16 cellular contexts compared by ENCODE assay signal in the genomic region with DNA sequence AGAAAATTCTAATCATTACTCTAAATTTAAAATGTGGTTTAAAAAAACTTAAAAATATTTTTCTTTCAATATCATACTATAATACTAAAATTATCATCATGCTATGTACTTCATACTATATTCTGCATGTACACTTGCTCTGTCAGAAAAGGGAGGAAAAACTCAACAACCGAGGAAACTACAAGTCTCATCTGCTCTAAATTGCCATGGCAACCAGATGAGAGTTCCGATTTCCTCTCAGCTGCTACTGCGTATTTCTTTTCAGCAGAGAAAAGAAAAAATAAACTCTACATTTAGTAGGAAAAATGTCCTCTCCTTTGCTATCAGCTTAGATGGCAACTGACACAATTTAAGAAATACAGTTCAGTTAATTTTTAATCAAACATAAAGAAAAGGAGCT.
DNase-seq lines count a peak whose midpoint lies in the region; ATAC-seq and TF ChIP-seq lines count a peak whose summit lies in the region.
"Had no signal": no experiment of that assay in that cellular context is flagged by ENCODE, and none has a peak within 500 bp of the region (broad histone marks: within the 10 kb centered on the region; RNA-seq: fewer than 3 reads in every experiment).

No MANE protein-coding gene starts in this region.

- peaks cover 0 to 4% of the 10 kb centered on the region in 2 experiments; a peak in 2 of 4 replicates for H3K4me1 ChIP-seq in SK-N-SH (ENCODE audit: control insufficient read depth in 1 of 2, insufficient read depth in 2 of 2, low read depth in 1 of 2, low read length in 1 of 2)

- no peaks in the 10 kb centered on the region for H3K27me3 ChIP-seq in SK-N-SH (ENCODE audit: insufficient read depth)
- H3K27me3 ChIP-seq: spleen had no signal

- WGBS in SK-N-SH (ENCODE audit: low lambda C conversion rate) = 62% methylated on average over 3 of the region's 3 CpGs

- DNase-seq in SK-N-SH = peak; percentile 55
- peak; percentile 53 for DNase-seq in NCI-H2227 treated with DMSO at 0.1 percent for 48 hours (lab: John Stamatoyannopoulos, UW)
- DNase-seq in effector memory CD8-positive, alpha-beta T cell = no peak
- peak; percentile 40 for DNase-seq in pons (ENCODE audit: low spot score)
- no peak for DNase-seq in retina
- no peak for DNase-seq in NCI-H1048 (lab: John Stamatoyannopoulos, UW)
- DNase-seq in HUDEP-2 (lab: John Stamatoyannopoulos, UW; ENCODE audit: unreplicated experiment in 76 of 76) = no peak
- DNase-seq: activated CD4-positive, CD25-positive, alpha-beta regulatory T cell treated with anti-CD3 and anti-CD28 coated beads, Interleukin-2, amount 50 U/mL, for 72 hours; effector CD4-positive, alpha-beta T cell; EL; Kasumi-1; spleen had no signal

- peaks cover 8% of the 10 kb centered on the region for H3K36me3 Mint-ChIP-seq in effector memory CD8-positive, alpha-beta T cell (ENCODE audit: insufficient read depth)

- peaks cover 97% of the 10 kb centered on the region for H3K79me2 ChIP-seq in SK-N-SH (ENCODE audit: insufficient read depth)

- peak overlapping the region; percentile 6 to 30 for H3K4me3 Mint-ChIP-seq in effector memory CD8-positive, alpha-beta T cell
- H3K4me3 Mint-ChIP-seq: GM23338 had no signal

- no peak overlapping the region for H3K9ac ChIP-seq in SK-N-SH

- no peaks in the 10 kb centered on the region for H3K9me2 ChIP-seq in SK-N-SH

- ATAC-seq in SK-N-SH treated with all-trans-retinoic acid at 6 μM for 48 hours = no peak
- no peak for ATAC-seq in effector memory CD8-positive, alpha-beta T cell (replicated peaks)

- H3K9me3 Mint-ChIP-seq in effector memory CD8-positive, alpha-beta T cell = no peaks in the 10 kb centered on the region
- H3K9me3 Mint-ChIP-seq: GM23338; T-helper 2 cell treated with Interferon-gamma antibody and Interleukin-4, amounts not matched to agents 5 μg/mL and 100 μg/mL, for 36 hours had no signal

- TF ChIP-seq CTCF in SK-N-SH (IDR thresholded peaks at IDR 0.05) = no peak

- no peaks in the 10 kb centered on the region for H3K9me3 ChIP-seq in SK-N-SH
- H3K9me3 ChIP-seq: spleen had no signal

- peaks cover 78% of the 10 kb centered on the region for H4K20me1 ChIP-seq in SK-N-SH (ENCODE audit: insufficient read depth)

- no peak overlapping the region for H3K4me2 ChIP-seq in SK-N-SH
- H3K4me2 ChIP-seq: GM23338 had no signal

- CTCF ChIA-PET in SK-N-SH (lab: Yijun Ruan, JAX) = interaction anchor here (0.7 to 1.0 kb wide), 2 partner anchors 30 to 31 kb away, joined by 3 to 4 read pairs; no protein-coding TSS in a partner anchor

- no peak overlapping the region for H3K27ac ChIP-seq in SK-N-SH (ENCODE audit: low read depth in 2 of 2, low read length in 1 of 2)
- H3K27ac ChIP-seq: HL-60 had no signal

- H3K4me3 ChIP-seq in SK-N-SH (ENCODE audit: low read depth in 2 of 2, low read length in 1 of 2) = no peak overlapping the region
- H3K4me3 ChIP-seq: GM23338 had no signal

- no peak for TF ChIP-seq RAD21 in SK-N-SH (IDR thresholded peaks at IDR 0.05; ENCODE audit: low read length)

- peaks cover 52 to 82% of the 10 kb centered on the region in 2 donors for H3K4me1 Mint-ChIP-seq in effector memory CD8-positive, alpha-beta T cell (ENCODE audit: low read depth in 2 of 2)

- H3K27ac Mint-ChIP-seq in effector memory CD8-positive, alpha-beta T cell = peak overlapping the region; percentile 23 to 88
- H3K27ac Mint-ChIP-seq: GM23338 had no signal

- no peak overlapping the region for H2AFZ ChIP-seq in SK-N-SH (ENCODE audit: low read depth)
- H2AFZ ChIP-seq: GM23338 had no signal

- peaks cover 0 to under 1% of the 10 kb centered on the region in 2 experiments for H3K36me3 ChIP-seq in SK-N-SH (replicated peaks in 1 of 2; ENCODE audit: control insufficient read depth in 1 of 2, insufficient read depth in 2 of 2, low read length in 1 of 2)
- H3K36me3 ChIP-seq: spleen had no signal

- no peak for TF ChIP-seq EP300 in SK-N-SH (IDR thresholded peaks at IDR 0.05; ENCODE audit: borderline replicate concordance in 1 of 2, low read depth in 1 of 2, low read length in 1 of 2)

- H3F3A ChIP-seq in SK-N-SH (replicated peaks; ENCODE audit: insufficient read depth) = no peaks in the 10 kb centered on the region

- H3K27me3 Mint-ChIP-seq in effector memory CD8-positive, alpha-beta T cell = no peaks in the 10 kb centered on the region

- POLR2A ChIA-PET in SK-N-SH (lab: Yijun Ruan, JAX) = interaction anchor here (0.6 kb wide), 1 partner anchor 196 kb away, joined by 5 read pairs; a partner anchor contains a TSS

TF ChIP-seq in SK-N-SH, 30 proteins besides CTCF, POLR2A, EP300 and RAD21:
- TF ChIP-seq, protein P1, sequence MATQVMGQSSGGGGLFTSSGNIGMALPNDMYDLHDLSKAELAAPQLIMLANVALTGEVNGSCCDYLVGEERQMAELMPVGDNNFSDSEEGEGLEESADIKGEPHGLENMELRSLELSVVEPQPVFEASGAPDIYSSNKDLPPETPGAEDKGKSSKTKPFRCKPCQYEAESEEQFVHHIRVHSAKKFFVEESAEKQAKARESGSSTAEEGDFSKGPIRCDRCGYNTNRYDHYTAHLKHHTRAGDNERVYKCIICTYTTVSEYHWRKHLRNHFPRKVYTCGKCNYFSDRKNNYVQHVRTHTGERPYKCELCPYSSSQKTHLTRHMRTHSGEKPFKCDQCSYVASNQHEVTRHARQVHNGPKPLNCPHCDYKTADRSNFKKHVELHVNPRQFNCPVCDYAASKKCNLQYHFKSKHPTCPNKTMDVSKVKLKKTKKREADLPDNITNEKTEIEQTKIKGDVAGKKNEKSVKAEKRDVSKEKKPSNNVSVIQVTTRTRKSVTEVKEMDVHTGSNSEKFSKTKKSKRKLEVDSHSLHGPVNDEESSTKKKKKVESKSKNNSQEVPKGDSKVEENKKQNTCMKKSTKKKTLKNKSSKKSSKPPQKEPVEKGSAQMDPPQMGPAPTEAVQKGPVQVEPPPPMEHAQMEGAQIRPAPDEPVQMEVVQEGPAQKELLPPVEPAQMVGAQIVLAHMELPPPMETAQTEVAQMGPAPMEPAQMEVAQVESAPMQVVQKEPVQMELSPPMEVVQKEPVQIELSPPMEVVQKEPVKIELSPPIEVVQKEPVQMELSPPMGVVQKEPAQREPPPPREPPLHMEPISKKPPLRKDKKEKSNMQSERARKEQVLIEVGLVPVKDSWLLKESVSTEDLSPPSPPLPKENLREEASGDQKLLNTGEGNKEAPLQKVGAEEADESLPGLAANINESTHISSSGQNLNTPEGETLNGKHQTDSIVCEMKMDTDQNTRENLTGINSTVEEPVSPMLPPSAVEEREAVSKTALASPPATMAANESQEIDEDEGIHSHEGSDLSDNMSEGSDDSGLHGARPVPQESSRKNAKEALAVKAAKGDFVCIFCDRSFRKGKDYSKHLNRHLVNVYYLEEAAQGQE (IDR thresholded peaks at IDR 0.05; ENCODE audit: low read depth, low read length) = no peak
- TF ChIP-seq RFX5 (IDR thresholded peaks at IDR 0.05; ENCODE audit: low read length) = 0 out of 2 replicates have a peak, but pooled peaks have one; percentile 42
- TF ChIP-seq, protein P2, sequence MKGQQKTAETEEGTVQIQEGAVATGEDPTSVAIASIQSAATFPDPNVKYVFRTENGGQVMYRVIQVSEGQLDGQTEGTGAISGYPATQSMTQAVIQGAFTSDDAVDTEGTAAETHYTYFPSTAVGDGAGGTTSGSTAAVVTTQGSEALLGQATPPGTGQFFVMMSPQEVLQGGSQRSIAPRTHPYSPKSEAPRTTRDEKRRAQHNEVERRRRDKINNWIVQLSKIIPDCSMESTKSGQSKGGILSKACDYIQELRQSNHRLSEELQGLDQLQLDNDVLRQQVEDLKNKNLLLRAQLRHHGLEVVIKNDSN (IDR thresholded peaks at IDR 0.05; ENCODE audit: borderline replicate concordance, low read depth) = no peak

TF ChIP-seq in SK-N-SH treated with all-trans-retinoic acid at 6 μM for 48 hours, 23 proteins besides CTCF, POLR2A, EP300 and RAD21 (continues in another document):
- TF ChIP-seq ZNF8 (CRISPR knock-in tag; IDR thresholded peaks at IDR 0.05) (no peak), RARB (CRISPR knock-in tag; IDR thresholded peaks at IDR 0.05) (no peak), ARNTL (CRISPR knock-in tag; IDR thresholded peaks at IDR 0.05; ENCODE audit: borderline replicate concordance, low read depth) (no peak), ZNF565 (CRISPR knock-in tag; conservative IDR thresholded peaks at IDR 0.05; ENCODE audit: low read depth) (no peak)
- TF ChIP-seq, protein P3, sequence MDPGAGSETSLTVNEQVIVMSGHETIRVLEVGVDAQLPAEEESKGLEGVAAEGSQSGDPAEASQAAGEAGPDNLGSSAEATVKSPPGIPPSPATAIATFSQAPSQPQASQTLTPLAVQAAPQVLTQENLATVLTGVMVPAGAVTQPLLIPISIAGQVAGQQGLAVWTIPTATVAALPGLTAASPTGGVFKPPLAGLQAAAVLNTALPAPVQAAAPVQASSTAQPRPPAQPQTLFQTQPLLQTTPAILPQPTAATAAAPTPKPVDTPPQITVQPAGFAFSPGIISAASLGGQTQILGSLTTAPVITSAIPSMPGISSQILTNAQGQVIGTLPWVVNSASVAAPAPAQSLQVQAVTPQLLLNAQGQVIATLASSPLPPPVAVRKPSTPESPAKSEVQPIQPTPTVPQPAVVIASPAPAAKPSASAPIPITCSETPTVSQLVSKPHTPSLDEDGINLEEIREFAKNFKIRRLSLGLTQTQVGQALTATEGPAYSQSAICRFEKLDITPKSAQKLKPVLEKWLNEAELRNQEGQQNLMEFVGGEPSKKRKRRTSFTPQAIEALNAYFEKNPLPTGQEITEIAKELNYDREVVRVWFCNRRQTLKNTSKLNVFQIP (CRISPR knock-in tag; IDR thresholded peaks at IDR 0.05; ENCODE audit: borderline replicate concordance, low read depth) = no peak
- TF ChIP-seq, protein P4, sequence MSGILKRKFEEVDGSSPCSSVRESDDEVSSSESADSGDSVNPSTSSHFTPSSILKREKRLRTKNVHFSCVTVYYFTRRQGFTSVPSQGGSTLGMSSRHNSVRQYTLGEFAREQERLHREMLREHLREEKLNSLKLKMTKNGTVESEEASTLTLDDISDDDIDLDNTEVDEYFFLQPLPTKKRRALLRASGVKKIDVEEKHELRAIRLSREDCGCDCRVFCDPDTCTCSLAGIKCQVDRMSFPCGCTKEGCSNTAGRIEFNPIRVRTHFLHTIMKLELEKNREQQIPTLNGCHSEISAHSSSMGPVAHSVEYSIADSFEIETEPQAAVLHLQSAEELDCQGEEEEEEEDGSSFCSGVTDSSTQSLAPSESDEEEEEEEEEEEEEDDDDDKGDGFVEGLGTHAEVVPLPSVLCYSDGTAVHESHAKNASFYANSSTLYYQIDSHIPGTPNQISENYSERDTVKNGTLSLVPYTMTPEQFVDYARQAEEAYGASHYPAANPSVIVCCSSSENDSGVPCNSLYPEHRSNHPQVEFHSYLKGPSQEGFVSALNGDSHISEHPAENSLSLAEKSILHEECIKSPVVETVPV (CRISPR knock-in tag; IDR thresholded peaks at IDR 0.05) = no peak

Comparison
In these comparisons a context has a peak if more than half of its experiments do, and no peak if none do; other contexts are left out.
1. DNase-seq: peak in SK-N-SH (single experiment), NCI-H2227 treated with DMSO at 0.1 percent for 48 hours (single experiment) and pons (single experiment); none in effector memory CD8-positive, alpha-beta T cell (0 of 3), retina (single experiment), NCI-H1048 (single experiment) and HUDEP-2 (0 of 76).